21 cellular contexts compared by ENCODE assay signal in the genomic region with DNA sequence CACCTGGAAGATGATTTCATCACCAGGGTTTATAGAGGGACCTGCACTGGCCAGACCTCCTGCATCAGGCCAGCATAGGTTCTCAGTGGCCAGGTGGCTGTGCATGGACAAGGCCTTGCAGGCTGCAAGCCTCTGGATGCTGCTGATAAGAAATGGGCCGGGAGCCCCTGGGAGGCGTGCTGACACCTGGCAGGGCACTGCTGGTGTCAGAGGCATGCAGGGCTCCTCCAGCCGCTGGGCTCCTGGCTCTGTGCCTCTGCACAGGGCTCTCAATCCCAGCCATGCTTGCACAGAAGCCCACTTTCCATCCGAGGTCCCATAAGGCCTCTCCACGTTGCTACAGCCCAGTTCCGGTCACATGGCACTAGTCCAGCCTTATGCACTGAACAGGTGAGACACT. TPM values are rescaled to one million over a fixed set of nuclear protein-coding genes. Genes with fewer than 3 reads are reported as not detected.
DNase-seq lines count a peak whose midpoint lies in the region; TF ChIP-seq lines count a peak whose summit lies in the region.
"Had no signal": no experiment of that assay in that cellular context is flagged by ENCODE, and none has a peak within 500 bp of the region (broad histone marks: within the 10 kb centered on the region; RNA-seq: fewer than 3 reads in every experiment).

No MANE protein-coding gene starts in this region.

- H3K27ac ChIP-seq in parathyroid adenoma (peak overlapping the region; percentile 3), osteoblast (ENCODE audit: low read depth, low read length) (no peak overlapping the region)

- H3K36me3 ChIP-seq in parathyroid adenoma (ENCODE audit: control insufficient read depth, insufficient read depth, low read length) (no peaks in the 10 kb centered on the region), osteoblast (ENCODE audit: insufficient read depth, low read length) (no peaks in the 10 kb centered on the region)
- H3K36me3 ChIP-seq: HAP-1 had no signal

- H4K20me1 ChIP-seq in osteoblast (ENCODE audit: insufficient read depth, low read length) = no peaks in the 10 kb centered on the region

- intact Hi-C loops in activated CD4-positive, alpha-beta T cell treated with anti-CD3 and anti-CD28 coated beads, Interleukin-2, amount 10 ng/mL, durations not matched to agents 24 days and 14 days (cut with micrococcal nuclease) = no loop called here

- H3K79me2 ChIP-seq in parathyroid adenoma (no peaks in the 10 kb centered on the region), osteoblast (ENCODE audit: insufficient read depth, low read length) (no peaks in the 10 kb centered on the region)

- TF ChIP-seq CTCF in parathyroid adenoma (IDR thresholded peaks at IDR 0.05) = no peak
- TF ChIP-seq CTCF in osteoblast (IDR thresholded peaks at IDR 0.05; ENCODE audit: extremely low read depth, low read depth, low read length) = no peak

- peak; percentile 1 for DNase-seq in activated naive CD4-positive, alpha-beta T cell treated with Interleukin-2 at 50 U/mL for 16 hours
- no peak for DNase-seq in activated naive CD4-positive, alpha-beta T cell (lab: John Stamatoyannopoulos, UW)
- DNase-seq in islet precursor cell (peak; percentile 40), HPDE6-E6E7 (ENCODE audit: extremely low spot score) (no peak), osteoblast (ENCODE audit: insufficient read length, low spot score, missing footprints) (no peak), NCI-H510A (lab: John Stamatoyannopoulos, UW) (no peak)
- no peak for DNase-seq in activated CD4-positive, alpha-beta T cell treated with anti-CD3 and anti-CD28 coated beads, Interleukin-2, amount 10 ng/mL, durations not matched to agents 24 days and 14 days
- DNase-seq: 8988T; Caco-2; CD4-positive, alpha-beta T cell; GDM1; KG1; NCI-H1105 treated with DMSO at 0.1 percent for 48 hours; NCI-H1694; NCI-H2081 treated with DMSO at 0.1 percent for 48 hours; NCI-H510A treated with DMSO at 0.1 percent for 48 hours; NCI-H774; SHP77 had no signal

- H3K27me3 ChIP-seq in parathyroid adenoma (ENCODE audit: control insufficient read depth, insufficient read depth, low read length) (no peaks in the 10 kb centered on the region), osteoblast (ENCODE audit: insufficient read depth, low read length) (peaks cover 12% of the 10 kb centered on the region)

- H3K9me3 ChIP-seq in parathyroid adenoma (ENCODE audit: control insufficient read depth, low read length) (no peaks in the 10 kb centered on the region), osteoblast (ENCODE audit: low read depth, low read length) (no peaks in the 10 kb centered on the region)
- H3K9me3 ChIP-seq: Caco-2, HAP-1 had no signal

- H3K27me3 Mint-ChIP-seq in activated CD4-positive, alpha-beta T cell treated with anti-CD3 and anti-CD28 coated beads, Interleukin-2, amount 10 ng/mL, durations not matched to agents 24 days and 14 days = peaks cover 7% of the 10 kb centered on the region
- H3K27me3 Mint-ChIP-seq: CD4-positive, alpha-beta T cell had no signal

- peaks cover 58% of the 10 kb centered on the region for H3K4me1 ChIP-seq in parathyroid adenoma
- H3K4me1 ChIP-seq in osteoblast (ENCODE audit: insufficient read depth, low read length) = no peaks in the 10 kb centered on the region
- H3K4me1 ChIP-seq: HAP-1 had no signal

- no peaks in the 10 kb centered on the region for H3K36me3 Mint-ChIP-seq in activated CD4-positive, alpha-beta T cell treated with anti-CD3 and anti-CD28 coated beads, Interleukin-2, amount 10 ng/mL, durations not matched to agents 24 days and 14 days (ENCODE audit: low read depth)

- no peak overlapping the region for H3K27ac Mint-ChIP-seq in activated CD4-positive, alpha-beta T cell treated with anti-CD3 and anti-CD28 coated beads, Interleukin-2, amount 10 ng/mL, durations not matched to agents 24 days and 14 days
- H3K27ac Mint-ChIP-seq: CD4-positive, alpha-beta T cell had no signal

- no peaks in the 10 kb centered on the region for H3K9me3 Mint-ChIP-seq in activated CD4-positive, alpha-beta T cell treated with anti-CD3 and anti-CD28 coated beads, Interleukin-2, amount 10 ng/mL, durations not matched to agents 24 days and 14 days
- H3K9me3 Mint-ChIP-seq: CD4-positive, alpha-beta T cell had no signal

- H3K4me2 ChIP-seq in parathyroid adenoma (ENCODE audit: low read length) = no peak overlapping the region
- no peak overlapping the region for H3K4me2 ChIP-seq in osteoblast (ENCODE audit: insufficient read depth, low read length)

- H3K4me3 Mint-ChIP-seq in activated CD4-positive, alpha-beta T cell treated with anti-CD3 and anti-CD28 coated beads, Interleukin-2, amount 10 ng/mL, durations not matched to agents 24 days and 14 days = no peak overlapping the region
- H3K4me3 Mint-ChIP-seq: CD4-positive, alpha-beta T cell had no signal

- H2AFZ ChIP-seq in parathyroid adenoma (peak overlapping the region; percentile 2), osteoblast (ENCODE audit: low read length) (no peak overlapping the region)

- no peak overlapping the region for H3K4me3 ChIP-seq in parathyroid adenoma (ENCODE audit: low read depth, low read length)
- no peak overlapping the region for H3K4me3 ChIP-seq in osteoblast (ENCODE audit: insufficient read depth, low read length)
- H3K4me3 ChIP-seq: HAP-1 had no signal

- peaks cover 2% of the 10 kb centered on the region for H3K4me1 Mint-ChIP-seq in activated CD4-positive, alpha-beta T cell treated with anti-CD3 and anti-CD28 coated beads, Interleukin-2, amount 10 ng/mL, durations not matched to agents 24 days and 14 days

- no peak overlapping the region for H3K9ac ChIP-seq in parathyroid adenoma

RNA-seq across cellular contexts. Expression of gene ANTXRL, which starts 27.2 kb away (rescaled TPM):
- not detected in 2 replicates for total RNA-seq in activated CD4-positive, alpha-beta T cell treated with anti-CD3 and anti-CD28 coated beads, Interleukin-2, amount 10 ng/mL, durations not matched to agents 24 days and 14 days
- total RNA-seq in osteoblast = not detected in 2 replicates
- total RNA-seq: Caco-2; CD4-positive, alpha-beta T cell; RPMI7951 had no signal

Comparison
In these comparisons a context has a peak if more than half of its experiments do, and no peak if none do; other contexts are left out.
1. DNase-seq: peak in activated naive CD4-positive, alpha-beta T cell treated with Interleukin-2 at 50 U/mL for 16 hours (single experiment) and islet precursor cell (single experiment); none in activated naive CD4-positive, alpha-beta T cell (0 of 4), HPDE6-E6E7 (single experiment), activated CD4-positive, alpha-beta T cell treated with anti-CD3 and anti-CD28 coated beads, Interleukin-2, amount 10 ng/mL, durations not matched to agents 24 days and 14 days (single experiment), osteoblast (single experiment) and NCI-H510A (single experiment).